15 cellular contexts compared by ENCODE assay signal in genomic region chr3:127014536-127015281, GRCh38. TPM values are rescaled to one million over a fixed set of nuclear protein-coding genes. Genes with fewer than 3 reads are reported as not detected.
A peak's percentile ranks its signal among the peaks of the same experiment; 100 is the strongest.
DNase-seq lines count a peak whose midpoint lies in the region; ATAC-seq and TF ChIP-seq lines count a peak whose summit lies in the region.
"Had no signal": no experiment of that assay in that cellular context is flagged by ENCODE, and none has a peak within 500 bp of the region (broad histone marks: within the 10 kb centered on the region; RNA-seq: fewer than 3 reads in every experiment).

No MANE protein-coding gene starts in this region.

- H3K27ac ChIP-seq in trophoblast cell (ENCODE audit: low read depth, low read length) (no peak overlapping the region), esophagus muscularis mucosa (replicated peaks in 1 of 4) (no peak overlapping the region)
- H3K27ac ChIP-seq: C4-2B, colonic mucosa, ovary, SJSA1, testis had no signal

- H2BK120ac ChIP-seq in trophoblast cell (ENCODE audit: insufficient read depth, low read length, poor library complexity): no peak overlapping the region

- H4K8ac ChIP-seq in trophoblast cell (ENCODE audit: low read depth, low read length): no peak overlapping the region

- no peak overlapping the region for H3K4me3 Mint-ChIP-seq in neural crest cell

- ATAC-seq in GM18907 (IDR thresholded peaks at IDR 0.05; ENCODE audit: unreplicated experiment) (peak; percentile 49), GM21825 (IDR thresholded peaks at IDR 0.05; ENCODE audit: unreplicated experiment) (peak; percentile 23), HG03439 (IDR thresholded peaks at IDR 0.05; ENCODE audit: unreplicated experiment) (peak; percentile 23)

- H3K9ac ChIP-seq in trophoblast cell (ENCODE audit: low read length): no peak overlapping the region

- intact Hi-C loops in esophagus muscularis mucosa (cut with DNase I): no loop called here

- no peak overlapping the region for H2BK5ac ChIP-seq in trophoblast cell (ENCODE audit: low read depth, low read length, poor library complexity)

- H3K27me3 ChIP-seq in trophoblast cell (ENCODE audit: insufficient read depth, low read length): no peaks in the 10 kb centered on the region
- H3K27me3 ChIP-seq in esophagus muscularis mucosa: no peaks in the 10 kb centered on the region
- H3K27me3 ChIP-seq: colonic mucosa, ovary, SJSA1, testis had no signal

- H3K4me1 Mint-ChIP-seq in neural crest cell: peaks cover 7% of the 10 kb centered on the region

- no peak overlapping the region for H2AK5ac ChIP-seq in trophoblast cell (ENCODE audit: low read length)

- peaks cover 4% of the 10 kb centered on the region for H3K79me1 ChIP-seq in trophoblast cell (ENCODE audit: low read length)

- no peak for TF ChIP-seq CTCF in neural crest cell (conservative IDR thresholded peaks at IDR 0.05)
- TF ChIP-seq CTCF in esophagus muscularis mucosa (IDR thresholded peaks at IDR 0.05): no peak

- no peak overlapping the region for H3K4me3 ChIP-seq in trophoblast cell (ENCODE audit: low read depth, low read length)
- H3K4me3 ChIP-seq in esophagus muscularis mucosa: no peak overlapping the region
- H3K4me3 ChIP-seq: colonic mucosa, ovary, SJSA1, testis had no signal

- H3K4me1 ChIP-seq in trophoblast cell (ENCODE audit: control insufficient read depth in 1 of 2, insufficient read depth in 2 of 2, low read length in 2 of 2) (peaks cover 5 to 6% of the 10 kb centered on the region in 2 experiments), esophagus muscularis mucosa (peaks cover 0 to 25% (median 12%) of the 10 kb centered on the region in 4 donors)
- H3K4me1 ChIP-seq: colonic mucosa, testis had no signal

- H2BK12ac ChIP-seq in trophoblast cell (ENCODE audit: low read length): no peak overlapping the region

- H3K79me2 ChIP-seq in trophoblast cell (ENCODE audit: control insufficient read depth, insufficient read depth, low read length, poor library complexity): no peaks in the 10 kb centered on the region

- no peak overlapping the region for H3K23ac ChIP-seq in trophoblast cell (ENCODE audit: low read length)

- no peak overlapping the region for H2AFZ ChIP-seq in trophoblast cell (ENCODE audit: insufficient read depth, low read length, poor library complexity)

- no peak overlapping the region for H3K14ac ChIP-seq in trophoblast cell (ENCODE audit: low read length)

- no peaks in the 10 kb centered on the region for H3K27me3 Mint-ChIP-seq in neural crest cell (ENCODE audit: low read depth)

- peaks cover 7% of the 10 kb centered on the region for H3K36me3 Mint-ChIP-seq in neural crest cell (ENCODE audit: low read depth)

- no peak for TF ChIP-seq POLR2A in esophagus muscularis mucosa (IDR thresholded peaks at IDR 0.05; ENCODE audit: low read depth)

- peak overlapping the region; percentile 57 for H3K27ac Mint-ChIP-seq in neural crest cell (ENCODE audit: unreplicated experiment)

- H3K36me3 ChIP-seq in trophoblast cell (ENCODE audit: control insufficient read depth in 1 of 2, insufficient read depth in 2 of 2, low read length in 2 of 2) (peaks cover 73 to 87% of the 10 kb centered on the region in 2 experiments), esophagus muscularis mucosa (peaks cover 27 to 92% (median 83%) of the 10 kb centered on the region in 4 donors)
- H3K36me3 ChIP-seq: colonic mucosa, ovary had no signal

- H3K9me3 ChIP-seq in trophoblast cell (ENCODE audit: insufficient read depth, low read depth, low read length): peaks cover 2% of the 10 kb centered on the region
- H3K9me3 ChIP-seq in esophagus muscularis mucosa: no peaks in the 10 kb centered on the region
- H3K9me3 ChIP-seq: colonic mucosa, ovary, SJSA1, testis had no signal

- no peak overlapping the region for H4K12ac ChIP-seq in trophoblast cell (ENCODE audit: low read depth, low read length)

- H3K18ac ChIP-seq in trophoblast cell (ENCODE audit: low read length): no peak overlapping the region

- H3K4me2 ChIP-seq in trophoblast cell (ENCODE audit: low read length): no peak overlapping the region

- H3K4ac ChIP-seq in trophoblast cell (ENCODE audit: low read depth, low read length): no peak overlapping the region

- no peak for TF ChIP-seq EP300 in esophagus muscularis mucosa (IDR thresholded peaks at IDR 0.05)

- no peak overlapping the region for H4K91ac ChIP-seq in trophoblast cell (ENCODE audit: low read depth, low read length)

- no CpG with 5 or more reads among the region's 35 CpGs for WGBS in trophoblast cell (ENCODE audit: extremely low coverage, insufficient coverage, insufficient read length)
- WGBS in esophagus muscularis mucosa: 87% methylated on average over 20 of the region's 35 CpGs

- DNase-seq in neural crest cell (ENCODE audit: low read depth, low spot score) (no peak), trophoblast cell (no peak), esophagus muscularis mucosa (ENCODE audit: extremely low spot score) (no peak)
- DNase-seq in activated CD4-positive, alpha-beta T cell treated with anti-CD3 and anti-CD28 coated beads for 4 hours: no peak
- DNase-seq in activated CD4-positive, CD25-positive, alpha-beta regulatory T cell (lab: John Stamatoyannopoulos, UW): no peak
- DNase-seq: colonic mucosa; NCI-H2029; NK-92 treated with Interleukin-12 subunit alpha and Interleukin-12 subunit beta, amount 100 ng/mL, for 24 hours; ovary; testis had no signal

- no peaks in the 10 kb centered on the region for H3K9me3 Mint-ChIP-seq in neural crest cell

RNA-seq across cellular contexts. Expression of gene PLXNA1, which starts 31.8 kb away (rescaled TPM):
- total RNA-seq in neural crest cell (90.4 and 94.0 TPM in 2 replicates), esophagus muscularis mucosa (10 to 100 TPM; 33.6 to 82.4 (median 47.0) TPM)
- 32.2 and 33.7 TPM in 2 replicates for polyA plus RNA-seq in trophoblast cell (2013)
